In the genomic region with DNA sequence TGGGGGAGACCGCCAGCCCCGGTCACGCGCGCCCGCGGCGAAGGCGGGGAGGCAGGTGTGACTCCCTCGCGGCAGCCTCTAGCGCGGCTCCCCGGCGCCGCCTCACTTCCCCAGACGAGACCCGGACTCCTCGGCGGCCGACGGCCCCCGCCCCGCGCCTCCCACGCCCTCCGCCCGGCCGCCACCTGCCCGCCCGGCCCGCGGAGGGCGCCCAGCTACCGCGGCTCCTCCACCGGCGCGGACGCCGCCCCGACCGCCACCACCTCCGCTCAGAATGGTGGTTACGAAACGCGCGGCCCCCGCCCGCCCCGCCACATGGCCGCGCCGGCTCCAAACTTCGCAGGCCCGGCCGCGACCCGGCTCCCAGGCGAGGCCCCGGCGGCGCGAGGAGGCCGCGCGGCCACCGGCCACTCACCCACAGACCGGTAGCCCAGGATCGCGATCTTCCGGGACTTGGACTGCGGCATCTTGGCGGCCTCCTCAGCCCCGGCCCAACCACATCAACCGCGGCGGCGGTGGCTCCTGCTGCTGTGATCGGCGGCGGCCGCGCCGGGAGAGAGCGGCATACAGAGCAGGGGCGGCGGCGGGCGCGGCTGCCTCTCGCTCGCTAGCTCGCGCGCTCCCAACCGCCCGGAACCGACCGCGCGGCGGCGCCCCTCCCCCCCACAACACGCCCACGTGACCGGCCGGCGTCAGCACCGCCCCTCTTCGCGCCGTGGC, we compare ENCODE assay signal across 2 cellular contexts.
A peak's percentile ranks its signal among the peaks of the same experiment; 100 is the strongest.
TF ChIP-seq lines count a peak whose summit lies in the region.
"Not testable (repeated sequence)": the region's sequence is repeated elsewhere in the genome, so short reads cannot be mapped to it uniquely, and the experiment has no call there.

No MANE protein-coding gene starts in this region.

TF ChIP-seq in HEK293, 187 proteins besides CTCF, POLR2A, EP300 and RAD21 (continued from another document):
- TF ChIP-seq, protein P1, sequence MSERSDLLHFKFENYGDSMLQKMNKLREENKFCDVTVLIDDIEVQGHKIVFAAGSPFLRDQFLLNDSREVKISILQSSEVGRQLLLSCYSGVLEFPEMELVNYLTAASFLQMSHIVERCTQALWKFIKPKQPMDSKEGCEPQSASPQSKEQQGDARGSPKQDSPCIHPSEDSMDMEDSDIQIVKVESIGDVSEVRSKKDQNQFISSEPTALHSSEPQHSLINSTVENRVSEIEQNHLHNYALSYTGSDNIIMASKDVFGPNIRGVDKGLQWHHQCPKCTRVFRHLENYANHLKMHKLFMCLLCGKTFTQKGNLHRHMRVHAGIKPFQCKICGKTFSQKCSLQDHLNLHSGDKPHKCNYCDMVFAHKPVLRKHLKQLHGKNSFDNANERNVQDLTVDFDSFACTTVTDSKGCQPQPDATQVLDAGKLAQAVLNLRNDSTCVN (tag by site-specific recombination; optimal IDR thresholded peaks at IDR 0.05), result peak; percentile 53
- TF ChIP-seq ZBTB20 (tag by site-specific recombination; IDR thresholded peaks at IDR 0.05), result peak; percentile 16; the same call in 1 of the 2 replicates
- TF ChIP-seq, protein P2, sequence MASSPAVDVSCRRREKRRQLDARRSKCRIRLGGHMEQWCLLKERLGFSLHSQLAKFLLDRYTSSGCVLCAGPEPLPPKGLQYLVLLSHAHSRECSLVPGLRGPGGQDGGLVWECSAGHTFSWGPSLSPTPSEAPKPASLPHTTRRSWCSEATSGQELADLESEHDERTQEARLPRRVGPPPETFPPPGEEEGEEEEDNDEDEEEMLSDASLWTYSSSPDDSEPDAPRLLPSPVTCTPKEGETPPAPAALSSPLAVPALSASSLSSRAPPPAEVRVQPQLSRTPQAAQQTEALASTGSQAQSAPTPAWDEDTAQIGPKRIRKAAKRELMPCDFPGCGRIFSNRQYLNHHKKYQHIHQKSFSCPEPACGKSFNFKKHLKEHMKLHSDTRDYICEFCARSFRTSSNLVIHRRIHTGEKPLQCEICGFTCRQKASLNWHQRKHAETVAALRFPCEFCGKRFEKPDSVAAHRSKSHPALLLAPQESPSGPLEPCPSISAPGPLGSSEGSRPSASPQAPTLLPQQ (tag by site-specific recombination; IDR thresholded peaks at IDR 0.05), result 0 out of 2 replicates have a peak, but pooled peaks have one; percentile 20

TF ChIP-seq in K562, 482 proteins besides CTCF, POLR2A, EP300 and RAD21 (continued from another document and continues in another):
- TF ChIP-seq, protein P3, sequence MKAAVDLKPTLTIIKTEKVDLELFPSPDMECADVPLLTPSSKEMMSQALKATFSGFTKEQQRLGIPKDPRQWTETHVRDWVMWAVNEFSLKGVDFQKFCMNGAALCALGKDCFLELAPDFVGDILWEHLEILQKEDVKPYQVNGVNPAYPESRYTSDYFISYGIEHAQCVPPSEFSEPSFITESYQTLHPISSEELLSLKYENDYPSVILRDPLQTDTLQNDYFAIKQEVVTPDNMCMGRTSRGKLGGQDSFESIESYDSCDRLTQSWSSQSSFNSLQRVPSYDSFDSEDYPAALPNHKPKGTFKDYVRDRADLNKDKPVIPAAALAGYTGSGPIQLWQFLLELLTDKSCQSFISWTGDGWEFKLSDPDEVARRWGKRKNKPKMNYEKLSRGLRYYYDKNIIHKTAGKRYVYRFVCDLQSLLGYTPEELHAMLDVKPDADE (conservative IDR thresholded peaks at IDR 0.05; ENCODE audit: control insufficient read depth, low read depth, low read length), result peak; percentile 19; the same call in 1 of the 2 replicates
- TF ChIP-seq BHLHE40 (IDR thresholded peaks at IDR 0.05; ENCODE audit: low read length), result peak; percentile 65
- TF ChIP-seq, protein P4, sequence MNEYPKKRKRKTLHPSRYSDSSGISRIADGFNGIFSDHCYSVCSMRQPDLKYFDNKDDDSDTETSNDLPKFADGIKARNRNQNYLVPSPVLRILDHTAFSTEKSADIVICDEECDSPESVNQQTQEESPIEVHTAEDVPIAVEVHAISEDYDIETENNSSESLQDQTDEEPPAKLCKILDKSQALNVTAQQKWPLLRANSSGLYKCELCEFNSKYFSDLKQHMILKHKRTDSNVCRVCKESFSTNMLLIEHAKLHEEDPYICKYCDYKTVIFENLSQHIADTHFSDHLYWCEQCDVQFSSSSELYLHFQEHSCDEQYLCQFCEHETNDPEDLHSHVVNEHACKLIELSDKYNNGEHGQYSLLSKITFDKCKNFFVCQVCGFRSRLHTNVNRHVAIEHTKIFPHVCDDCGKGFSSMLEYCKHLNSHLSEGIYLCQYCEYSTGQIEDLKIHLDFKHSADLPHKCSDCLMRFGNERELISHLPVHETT (CRISPR knock-in tag; conservative IDR thresholded peaks at IDR 0.05 in 1 of 2, IDR thresholded peaks at IDR 0.05 in 1 of 2), result peak in 1 of 2 experiments; percentile 87; a peak in 2 of 4 replicates
- TF ChIP-seq ELF1 (tag; IDR thresholded peaks at IDR 0.05), result peak; percentile 77
- 0 out of 2 replicates have a peak, but pooled peaks have one; percentile 5 for TF ChIP-seq ZNF695 (CRISPR knock-in tag; IDR thresholded peaks at IDR 0.05)
- 0 out of 2 replicates have a peak, but pooled peaks have one; percentile 63 for TF ChIP-seq KLF1 (tag; IDR thresholded peaks at IDR 0.05)
- TF ChIP-seq, protein P5, sequence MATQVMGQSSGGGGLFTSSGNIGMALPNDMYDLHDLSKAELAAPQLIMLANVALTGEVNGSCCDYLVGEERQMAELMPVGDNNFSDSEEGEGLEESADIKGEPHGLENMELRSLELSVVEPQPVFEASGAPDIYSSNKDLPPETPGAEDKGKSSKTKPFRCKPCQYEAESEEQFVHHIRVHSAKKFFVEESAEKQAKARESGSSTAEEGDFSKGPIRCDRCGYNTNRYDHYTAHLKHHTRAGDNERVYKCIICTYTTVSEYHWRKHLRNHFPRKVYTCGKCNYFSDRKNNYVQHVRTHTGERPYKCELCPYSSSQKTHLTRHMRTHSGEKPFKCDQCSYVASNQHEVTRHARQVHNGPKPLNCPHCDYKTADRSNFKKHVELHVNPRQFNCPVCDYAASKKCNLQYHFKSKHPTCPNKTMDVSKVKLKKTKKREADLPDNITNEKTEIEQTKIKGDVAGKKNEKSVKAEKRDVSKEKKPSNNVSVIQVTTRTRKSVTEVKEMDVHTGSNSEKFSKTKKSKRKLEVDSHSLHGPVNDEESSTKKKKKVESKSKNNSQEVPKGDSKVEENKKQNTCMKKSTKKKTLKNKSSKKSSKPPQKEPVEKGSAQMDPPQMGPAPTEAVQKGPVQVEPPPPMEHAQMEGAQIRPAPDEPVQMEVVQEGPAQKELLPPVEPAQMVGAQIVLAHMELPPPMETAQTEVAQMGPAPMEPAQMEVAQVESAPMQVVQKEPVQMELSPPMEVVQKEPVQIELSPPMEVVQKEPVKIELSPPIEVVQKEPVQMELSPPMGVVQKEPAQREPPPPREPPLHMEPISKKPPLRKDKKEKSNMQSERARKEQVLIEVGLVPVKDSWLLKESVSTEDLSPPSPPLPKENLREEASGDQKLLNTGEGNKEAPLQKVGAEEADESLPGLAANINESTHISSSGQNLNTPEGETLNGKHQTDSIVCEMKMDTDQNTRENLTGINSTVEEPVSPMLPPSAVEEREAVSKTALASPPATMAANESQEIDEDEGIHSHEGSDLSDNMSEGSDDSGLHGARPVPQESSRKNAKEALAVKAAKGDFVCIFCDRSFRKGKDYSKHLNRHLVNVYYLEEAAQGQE (CRISPR knock-in tag; IDR thresholded peaks at IDR 0.05; ENCODE audit: low read depth), result peak; percentile 71; the same call in 1 of the 2 replicates
- TF ChIP-seq HCFC1 (IDR thresholded peaks at IDR 0.05; ENCODE audit: low read depth, low read length), result peak; percentile 22; the same call in 1 of the 2 replicates
- peak; percentile 72 for TF ChIP-seq CXXC5 (CRISPR knock-in tag; IDR thresholded peaks at IDR 0.05)
- TF ChIP-seq CREM (IDR thresholded peaks at IDR 0.05; ENCODE audit: low read depth), result peak; percentile 11; the same call in 1 of the 2 replicates
- TF ChIP-seq, protein P6, sequence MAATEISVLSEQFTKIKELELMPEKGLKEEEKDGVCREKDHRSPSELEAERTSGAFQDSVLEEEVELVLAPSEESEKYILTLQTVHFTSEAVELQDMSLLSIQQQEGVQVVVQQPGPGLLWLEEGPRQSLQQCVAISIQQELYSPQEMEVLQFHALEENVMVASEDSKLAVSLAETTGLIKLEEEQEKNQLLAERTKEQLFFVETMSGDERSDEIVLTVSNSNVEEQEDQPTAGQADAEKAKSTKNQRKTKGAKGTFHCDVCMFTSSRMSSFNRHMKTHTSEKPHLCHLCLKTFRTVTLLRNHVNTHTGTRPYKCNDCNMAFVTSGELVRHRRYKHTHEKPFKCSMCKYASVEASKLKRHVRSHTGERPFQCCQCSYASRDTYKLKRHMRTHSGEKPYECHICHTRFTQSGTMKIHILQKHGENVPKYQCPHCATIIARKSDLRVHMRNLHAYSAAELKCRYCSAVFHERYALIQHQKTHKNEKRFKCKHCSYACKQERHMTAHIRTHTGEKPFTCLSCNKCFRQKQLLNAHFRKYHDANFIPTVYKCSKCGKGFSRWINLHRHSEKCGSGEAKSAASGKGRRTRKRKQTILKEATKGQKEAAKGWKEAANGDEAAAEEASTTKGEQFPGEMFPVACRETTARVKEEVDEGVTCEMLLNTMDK (IDR thresholded peaks at IDR 0.05; ENCODE audit: borderline replicate concordance, insufficient read depth, low read depth, low read length, poor library complexity, severe bottlenecking), result peak; percentile 60
- peak; percentile 75; the same call in 1 of the 2 replicates for TF ChIP-seq ZBTB7A (IDR thresholded peaks at IDR 0.05; ENCODE audit: borderline replicate concordance, control insufficient read depth, low read depth, low read length)
- peak in 1 of 3 experiments; percentile 62 for TF ChIP-seq YY1 (IDR thresholded peaks at IDR 0.05; ENCODE audit: borderline replicate concordance in 1 of 3, control insufficient read depth in 1 of 3, extremely low read depth in 1 of 3, insufficient read depth in 3 of 3, insufficient read length in 1 of 3, insufficient replicate concordance in 2 of 3, low read depth in 1 of 3, low read length in 2 of 3)
- 0 out of 2 replicates have a peak, but pooled peaks have one; percentile 14 for TF ChIP-seq TGIF2 (CRISPR knock-in tag; IDR thresholded peaks at IDR 0.05)
- TF ChIP-seq PRPF4 (IDR thresholded peaks at IDR 0.05; ENCODE audit: insufficient read depth, low read depth, low read length, poor library complexity, severe bottlenecking), result peak; percentile 18
- TF ChIP-seq, protein P7, sequence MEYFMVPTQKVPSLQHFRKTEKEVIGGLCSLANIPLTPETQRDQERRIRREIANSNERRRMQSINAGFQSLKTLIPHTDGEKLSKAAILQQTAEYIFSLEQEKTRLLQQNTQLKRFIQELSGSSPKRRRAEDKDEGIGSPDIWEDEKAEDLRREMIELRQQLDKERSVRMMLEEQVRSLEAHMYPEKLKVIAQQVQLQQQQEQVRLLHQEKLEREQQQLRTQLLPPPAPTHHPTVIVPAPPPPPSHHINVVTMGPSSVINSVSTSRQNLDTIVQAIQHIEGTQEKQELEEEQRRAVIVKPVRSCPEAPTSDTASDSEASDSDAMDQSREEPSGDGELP (CRISPR knock-in tag; IDR thresholded peaks at IDR 0.05; ENCODE audit: borderline replicate concordance), result peak; percentile 30; the same call in 1 of the 2 replicates
- TF ChIP-seq, protein P8, sequence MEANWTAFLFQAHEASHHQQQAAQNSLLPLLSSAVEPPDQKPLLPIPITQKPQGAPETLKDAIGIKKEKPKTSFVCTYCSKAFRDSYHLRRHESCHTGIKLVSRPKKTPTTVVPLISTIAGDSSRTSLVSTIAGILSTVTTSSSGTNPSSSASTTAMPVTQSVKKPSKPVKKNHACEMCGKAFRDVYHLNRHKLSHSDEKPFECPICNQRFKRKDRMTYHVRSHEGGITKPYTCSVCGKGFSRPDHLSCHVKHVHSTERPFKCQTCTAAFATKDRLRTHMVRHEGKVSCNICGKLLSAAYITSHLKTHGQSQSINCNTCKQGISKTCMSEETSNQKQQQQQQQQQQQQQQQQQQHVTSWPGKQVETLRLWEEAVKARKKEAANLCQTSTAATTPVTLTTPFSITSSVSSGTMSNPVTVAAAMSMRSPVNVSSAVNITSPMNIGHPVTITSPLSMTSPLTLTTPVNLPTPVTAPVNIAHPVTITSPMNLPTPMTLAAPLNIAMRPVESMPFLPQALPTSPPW (CRISPR knock-in tag; IDR thresholded peaks at IDR 0.05), result peak; percentile 77; the same call in 1 of the 2 replicates
- TF ChIP-seq POLR2G (IDR thresholded peaks at IDR 0.05; ENCODE audit: low read depth, low read length), result peak; percentile 88
- TF ChIP-seq RBBP5 (IDR thresholded peaks at IDR 0.05; ENCODE audit: borderline replicate concordance, insufficient read depth, low read length, poor library complexity, severe bottlenecking), result peak; percentile 84
- peak; percentile 65; the same call in 1 of the 2 replicates for TF ChIP-seq GTF2A2 (tag; IDR thresholded peaks at IDR 0.05)
- TF ChIP-seq PHF8 (IDR thresholded peaks at IDR 0.05; ENCODE audit: borderline replicate concordance, low read length), result peak; percentile 70
- TF ChIP-seq, protein P9, sequence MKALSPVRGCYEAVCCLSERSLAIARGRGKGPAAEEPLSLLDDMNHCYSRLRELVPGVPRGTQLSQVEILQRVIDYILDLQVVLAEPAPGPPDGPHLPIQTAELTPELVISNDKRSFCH (CRISPR knock-in tag; IDR thresholded peaks at IDR 0.05), result not testable (repeated sequence)
- TF ChIP-seq, protein P9 (tag; IDR thresholded peaks at IDR 0.05), result peak; percentile 66; the same call in 1 of the 2 replicates
- peak; percentile 40 to 96; a peak in 3 of 4 replicates for TF ChIP-seq NONO (IDR thresholded peaks at IDR 0.05; ENCODE audit: low read depth in 2 of 2, low read length in 1 of 2)
- TF ChIP-seq, protein P10, sequence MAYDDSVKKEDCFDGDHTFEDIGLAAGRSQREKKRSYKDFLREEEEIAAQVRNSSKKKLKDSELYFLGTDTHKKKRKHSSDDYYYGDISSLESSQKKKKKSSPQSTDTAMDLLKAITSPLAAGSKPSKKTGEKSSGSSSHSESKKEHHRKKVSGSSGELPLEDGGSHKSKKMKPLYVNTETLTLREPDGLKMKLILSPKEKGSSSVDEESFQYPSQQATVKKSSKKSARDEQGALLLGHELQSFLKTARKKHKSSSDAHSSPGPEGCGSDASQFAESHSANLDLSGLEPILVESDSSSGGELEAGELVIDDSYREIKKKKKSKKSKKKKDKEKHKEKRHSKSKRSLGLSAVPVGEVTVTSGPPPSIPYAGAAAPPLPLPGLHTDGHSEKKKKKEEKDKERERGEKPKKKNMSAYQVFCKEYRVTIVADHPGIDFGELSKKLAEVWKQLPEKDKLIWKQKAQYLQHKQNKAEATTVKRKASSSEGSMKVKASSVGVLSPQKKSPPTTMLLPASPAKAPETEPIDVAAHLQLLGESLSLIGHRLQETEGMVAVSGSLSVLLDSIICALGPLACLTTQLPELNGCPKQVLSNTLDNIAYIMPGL (CRISPR knock-in tag; IDR thresholded peaks at IDR 0.05), result peak; percentile 85; the same call in 1 of the 2 replicates
- TF ChIP-seq, protein P11, sequence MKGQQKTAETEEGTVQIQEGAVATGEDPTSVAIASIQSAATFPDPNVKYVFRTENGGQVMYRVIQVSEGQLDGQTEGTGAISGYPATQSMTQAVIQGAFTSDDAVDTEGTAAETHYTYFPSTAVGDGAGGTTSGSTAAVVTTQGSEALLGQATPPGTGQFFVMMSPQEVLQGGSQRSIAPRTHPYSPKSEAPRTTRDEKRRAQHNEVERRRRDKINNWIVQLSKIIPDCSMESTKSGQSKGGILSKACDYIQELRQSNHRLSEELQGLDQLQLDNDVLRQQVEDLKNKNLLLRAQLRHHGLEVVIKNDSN (CRISPR knock-in tag; IDR thresholded peaks at IDR 0.05), result peak; percentile 45; the same call in 1 of the 2 replicates
- 0 out of 2 replicates have a peak, but pooled peaks have one; percentile 17 for TF ChIP-seq CBX5 (IDR thresholded peaks at IDR 0.05; ENCODE audit: borderline replicate concordance, low read depth)
- TF ChIP-seq NFE2 (IDR thresholded peaks at IDR 0.05; ENCODE audit: low read depth), result 0 out of 2 replicates have a peak, but pooled peaks have one; percentile 1
